1 cellular context compared by ENCODE assay signal in genomic region chr7:105027176-105027853, GRCh38.
TF ChIP-seq lines count a peak whose summit lies in the region.

No MANE protein-coding gene starts in this region.

TF ChIP-seq in IMR-90, 13 proteins besides CTCF, POLR2A, EP300 and RAD21:
- TF ChIP-seq FOS (IDR thresholded peaks at IDR 0.05; ENCODE audit: low read depth, low read length) (no peak), NFE2L2 (IDR thresholded peaks at IDR 0.05; ENCODE audit: low read depth, low read length) (no peak), RFX5 (IDR thresholded peaks at IDR 0.05; ENCODE audit: low read depth, low read length) (no peak), RCOR1 (IDR thresholded peaks at IDR 0.05; ENCODE audit: insufficient replicate concordance, low read length) (no peak), MAZ (IDR thresholded peaks at IDR 0.05; ENCODE audit: borderline replicate concordance, low read depth, low read length) (no peak), SMC3 (IDR thresholded peaks at IDR 0.05; ENCODE audit: low read depth, low read length) (no peak), ELK1 (IDR thresholded peaks at IDR 0.05; ENCODE audit: borderline replicate concordance, low read depth, low read length) (no peak), MXI1 (IDR thresholded peaks at IDR 0.05; ENCODE audit: borderline replicate concordance, low read depth, low read length) (no peak), CHD1 (IDR thresholded peaks at IDR 0.05; ENCODE audit: low read depth, low read length) (no peak), MAFK (IDR thresholded peaks at IDR 0.05; ENCODE audit: low read depth, low read length) (no peak)
- TF ChIP-seq, protein P1, sequence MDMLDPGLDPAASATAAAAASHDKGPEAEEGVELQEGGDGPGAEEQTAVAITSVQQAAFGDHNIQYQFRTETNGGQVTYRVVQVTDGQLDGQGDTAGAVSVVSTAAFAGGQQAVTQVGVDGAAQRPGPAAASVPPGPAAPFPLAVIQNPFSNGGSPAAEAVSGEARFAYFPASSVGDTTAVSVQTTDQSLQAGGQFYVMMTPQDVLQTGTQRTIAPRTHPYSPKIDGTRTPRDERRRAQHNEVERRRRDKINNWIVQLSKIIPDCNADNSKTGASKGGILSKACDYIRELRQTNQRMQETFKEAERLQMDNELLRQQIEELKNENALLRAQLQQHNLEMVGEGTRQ (IDR thresholded peaks at IDR 0.05; ENCODE audit: low read depth, low read length): no peak
